Comparison of ENCODE assay signal across 1 cellular context in the genomic region with DNA sequence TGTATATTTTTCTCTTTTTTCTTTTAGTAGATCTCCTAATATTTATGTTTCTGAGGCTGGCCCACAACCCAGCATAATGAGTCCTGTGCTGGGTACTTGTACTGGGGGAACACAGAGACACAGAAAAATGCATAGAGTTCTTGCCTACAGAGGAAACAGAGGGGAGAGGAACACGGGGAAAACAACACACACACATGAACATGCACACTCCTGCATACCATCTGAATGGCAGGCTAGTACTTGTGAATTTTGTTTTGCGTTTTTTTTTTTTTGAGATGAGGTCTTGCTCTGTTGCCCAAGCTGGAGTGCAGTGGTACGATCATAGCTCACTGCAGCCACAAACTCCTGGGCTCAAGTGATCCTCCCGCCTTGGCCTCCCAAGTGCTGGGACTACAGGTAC.
TF ChIP-seq lines count a peak whose summit lies in the region.

No MANE protein-coding gene starts in this region.

TF ChIP-seq in IMR-90, 13 proteins besides CTCF, POLR2A, EP300 and RAD21 (continued from another document):
- TF ChIP-seq SMC3 (IDR thresholded peaks at IDR 0.05; ENCODE audit: low read depth, low read length): no peak
- no peak for TF ChIP-seq MAZ (IDR thresholded peaks at IDR 0.05; ENCODE audit: borderline replicate concordance, low read depth, low read length)
- TF ChIP-seq MAFK (IDR thresholded peaks at IDR 0.05; ENCODE audit: low read depth, low read length): no peak
- no peak for TF ChIP-seq RFX5 (IDR thresholded peaks at IDR 0.05; ENCODE audit: low read depth, low read length)
- no peak for TF ChIP-seq MXI1 (IDR thresholded peaks at IDR 0.05; ENCODE audit: borderline replicate concordance, low read depth, low read length)
- no peak for TF ChIP-seq CEBPB (IDR thresholded peaks at IDR 0.05; ENCODE audit: low read depth, low read length)
- TF ChIP-seq FOS (IDR thresholded peaks at IDR 0.05; ENCODE audit: low read depth, low read length): no peak
- TF ChIP-seq NFE2L2 (IDR thresholded peaks at IDR 0.05; ENCODE audit: low read depth, low read length): no peak
- TF ChIP-seq BHLHE40 (IDR thresholded peaks at IDR 0.05; ENCODE audit: low read depth, low read length): no peak
- TF ChIP-seq ELK1 (IDR thresholded peaks at IDR 0.05; ENCODE audit: borderline replicate concordance, low read depth, low read length): no peak
